ENCODE assay signal across 8 cellular contexts in genomic region chr6:110875548-110876169, GRCh38. TPM values are rescaled to one million over a fixed set of nuclear protein-coding genes. Genes with fewer than 3 reads are reported as not detected.
DNase-seq lines count a peak whose midpoint lies in the region; ATAC-seq and TF ChIP-seq lines count a peak whose summit lies in the region.

No MANE protein-coding gene starts in this region.

- ATAC-seq in GM19455 (IDR thresholded peaks at IDR 0.05; ENCODE audit: unreplicated experiment) (peak; percentile 25), WTC11 (peak; percentile 3)

- DNase-seq in ACHN: peak; percentile 33
- DNase-seq in KBM-7: peak; percentile 45
- DNase-seq in WTC11 (ENCODE audit: low spot score): peak; percentile 55
- peak in 1 of 2 donors; percentile 39 for DNase-seq in cardiac fibroblast (ENCODE audit: low read depth in 2 of 2)
- peak; percentile 54 for DNase-seq in kidney tubule cell (ENCODE audit: low spot score)
- peak; percentile 43 to 45 for DNase-seq in stimulated activated CD4-positive, alpha-beta T cell treated with anti-CD3 and anti-CD28 coated beads, Interleukin-15, amount 100 ng/mL, for 48 hours (ENCODE audit: low read depth in 2 of 2)
- DNase-seq in hippocampal formation (lab: John Stamatoyannopoulos, UW): no peak

- peak overlapping the region; percentile 92 to 94 for H3K4me3 ChIP-seq in cardiac fibroblast (replicated peaks in 1 of 2; ENCODE audit: low read depth in 2 of 2, low read length in 2 of 2)

- in situ Hi-C loops in ACHN (cut with HindIII; ENCODE audit: low pct_ligation_motif_present, low pct_unique_long_range_greater_than_20kb, low sequenced_read_pairs) (no loop called here), KBM-7 (cut with MboI; ENCODE audit: low pct_unique_long_range_greater_than_20kb, low sequenced_read_pairs) (loop anchor here (25.0 kb wide), 1 partner anchor 188 kb away; no protein-coding TSS in a partner anchor)

- H3K9me3 Mint-ChIP-seq in WTC11: no peaks in the 10 kb centered on the region

- H3K27ac Mint-ChIP-seq in WTC11: peak overlapping the region; percentile 90

- peaks cover 44% of the 10 kb centered on the region for H3K4me1 Mint-ChIP-seq in WTC11

- TF ChIP-seq CTCF in WTC11 (IDR thresholded peaks at IDR 0.05): no peak
- no peak for TF ChIP-seq CTCF in cardiac fibroblast (IDR thresholded peaks at IDR 0.05; ENCODE audit: low read depth, low read length)

- H3K27me3 Mint-ChIP-seq in WTC11 (ENCODE audit: low read depth): no peaks in the 10 kb centered on the region

- CTCF ChIA-PET in WTC11 (lab: Charles Lee): interaction anchor here (0.7 to 4.1 kb wide), 6 partner anchors 54 to 349 kb away, joined by 3 to 27 read pairs (median 6); partner anchors contain the start of gene CDK19

- peaks cover 5% of the 10 kb centered on the region; the same call in 1 of the 2 replicates for H3K36me3 Mint-ChIP-seq in WTC11

- POLR2A ChIA-PET in WTC11 (lab: Charles Lee): interaction anchor here (0.6 to 5.0 kb wide), 13 partner anchors 8 to 193 kb away, joined by 3 to 146 read pairs (median 3); partner anchors contain the start of genes CDK19 and GTF3C6

- peak overlapping the region; percentile 84 for H3K4me3 Mint-ChIP-seq in WTC11

TF ChIP-seq in WTC11, 78 proteins besides CTCF, POLR2A, EP300 and RAD21 (continues in another document):
- TF ChIP-seq, protein P1, sequence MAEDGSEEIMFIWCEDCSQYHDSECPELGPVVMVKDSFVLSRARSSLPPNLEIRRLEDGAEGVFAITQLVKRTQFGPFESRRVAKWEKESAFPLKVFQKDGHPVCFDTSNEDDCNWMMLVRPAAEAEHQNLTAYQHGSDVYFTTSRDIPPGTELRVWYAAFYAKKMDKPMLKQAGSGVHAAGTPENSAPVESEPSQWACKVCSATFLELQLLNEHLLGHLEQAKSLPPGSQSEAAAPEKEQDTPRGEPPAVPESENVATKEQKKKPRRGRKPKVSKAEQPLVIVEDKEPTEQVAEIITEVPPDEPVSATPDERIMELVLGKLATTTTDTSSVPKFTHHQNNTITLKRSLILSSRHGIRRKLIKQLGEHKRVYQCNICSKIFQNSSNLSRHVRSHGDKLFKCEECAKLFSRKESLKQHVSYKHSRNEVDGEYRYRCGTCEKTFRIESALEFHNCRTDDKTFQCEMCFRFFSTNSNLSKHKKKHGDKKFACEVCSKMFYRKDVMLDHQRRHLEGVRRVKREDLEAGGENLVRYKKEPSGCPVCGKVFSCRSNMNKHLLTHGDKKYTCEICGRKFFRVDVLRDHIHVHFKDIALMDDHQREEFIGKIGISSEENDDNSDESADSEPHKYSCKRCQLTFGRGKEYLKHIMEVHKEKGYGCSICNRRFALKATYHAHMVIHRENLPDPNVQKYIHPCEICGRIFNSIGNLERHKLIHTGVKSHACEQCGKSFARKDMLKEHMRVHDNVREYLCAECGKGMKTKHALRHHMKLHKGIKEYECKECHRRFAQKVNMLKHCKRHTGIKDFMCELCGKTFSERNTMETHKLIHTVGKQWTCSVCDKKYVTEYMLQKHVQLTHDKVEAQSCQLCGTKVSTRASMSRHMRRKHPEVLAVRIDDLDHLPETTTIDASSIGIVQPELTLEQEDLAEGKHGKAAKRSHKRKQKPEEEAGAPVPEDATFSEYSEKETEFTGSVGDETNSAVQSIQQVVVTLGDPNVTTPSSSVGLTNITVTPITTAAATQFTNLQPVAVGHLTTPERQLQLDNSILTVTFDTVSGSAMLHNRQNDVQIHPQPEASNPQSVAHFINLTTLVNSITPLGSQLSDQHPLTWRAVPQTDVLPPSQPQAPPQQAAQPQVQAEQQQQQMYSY (CRISPR knock-in tag; IDR thresholded peaks at IDR 0.05): no peak
- TF ChIP-seq KAT7 (CRISPR knock-in tag; IDR thresholded peaks at IDR 0.05; ENCODE audit: borderline replicate concordance): 0 out of 2 replicates have a peak, but pooled peaks have one; percentile 3
- 0 out of 2 replicates have a peak, but pooled peaks have one; percentile 62 for TF ChIP-seq E2F5 (CRISPR knock-in tag; IDR thresholded peaks at IDR 0.05)
- no peak for TF ChIP-seq GTF2I (CRISPR knock-in tag; conservative IDR thresholded peaks at IDR 0.05)
- no peak for TF ChIP-seq NR3C1 (CRISPR knock-in tag; conservative IDR thresholded peaks at IDR 0.05; ENCODE audit: low read depth)
- TF ChIP-seq, protein P2, sequence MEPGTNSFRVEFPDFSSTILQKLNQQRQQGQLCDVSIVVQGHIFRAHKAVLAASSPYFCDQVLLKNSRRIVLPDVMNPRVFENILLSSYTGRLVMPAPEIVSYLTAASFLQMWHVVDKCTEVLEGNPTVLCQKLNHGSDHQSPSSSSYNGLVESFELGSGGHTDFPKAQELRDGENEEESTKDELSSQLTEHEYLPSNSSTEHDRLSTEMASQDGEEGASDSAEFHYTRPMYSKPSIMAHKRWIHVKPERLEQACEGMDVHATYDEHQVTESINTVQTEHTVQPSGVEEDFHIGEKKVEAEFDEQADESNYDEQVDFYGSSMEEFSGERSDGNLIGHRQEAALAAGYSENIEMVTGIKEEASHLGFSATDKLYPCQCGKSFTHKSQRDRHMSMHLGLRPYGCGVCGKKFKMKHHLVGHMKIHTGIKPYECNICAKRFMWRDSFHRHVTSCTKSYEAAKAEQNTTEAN (CRISPR knock-in tag; IDR thresholded peaks at IDR 0.05): 0 out of 2 replicates have a peak, but pooled peaks have one; percentile 42
- TF ChIP-seq, protein P3, sequence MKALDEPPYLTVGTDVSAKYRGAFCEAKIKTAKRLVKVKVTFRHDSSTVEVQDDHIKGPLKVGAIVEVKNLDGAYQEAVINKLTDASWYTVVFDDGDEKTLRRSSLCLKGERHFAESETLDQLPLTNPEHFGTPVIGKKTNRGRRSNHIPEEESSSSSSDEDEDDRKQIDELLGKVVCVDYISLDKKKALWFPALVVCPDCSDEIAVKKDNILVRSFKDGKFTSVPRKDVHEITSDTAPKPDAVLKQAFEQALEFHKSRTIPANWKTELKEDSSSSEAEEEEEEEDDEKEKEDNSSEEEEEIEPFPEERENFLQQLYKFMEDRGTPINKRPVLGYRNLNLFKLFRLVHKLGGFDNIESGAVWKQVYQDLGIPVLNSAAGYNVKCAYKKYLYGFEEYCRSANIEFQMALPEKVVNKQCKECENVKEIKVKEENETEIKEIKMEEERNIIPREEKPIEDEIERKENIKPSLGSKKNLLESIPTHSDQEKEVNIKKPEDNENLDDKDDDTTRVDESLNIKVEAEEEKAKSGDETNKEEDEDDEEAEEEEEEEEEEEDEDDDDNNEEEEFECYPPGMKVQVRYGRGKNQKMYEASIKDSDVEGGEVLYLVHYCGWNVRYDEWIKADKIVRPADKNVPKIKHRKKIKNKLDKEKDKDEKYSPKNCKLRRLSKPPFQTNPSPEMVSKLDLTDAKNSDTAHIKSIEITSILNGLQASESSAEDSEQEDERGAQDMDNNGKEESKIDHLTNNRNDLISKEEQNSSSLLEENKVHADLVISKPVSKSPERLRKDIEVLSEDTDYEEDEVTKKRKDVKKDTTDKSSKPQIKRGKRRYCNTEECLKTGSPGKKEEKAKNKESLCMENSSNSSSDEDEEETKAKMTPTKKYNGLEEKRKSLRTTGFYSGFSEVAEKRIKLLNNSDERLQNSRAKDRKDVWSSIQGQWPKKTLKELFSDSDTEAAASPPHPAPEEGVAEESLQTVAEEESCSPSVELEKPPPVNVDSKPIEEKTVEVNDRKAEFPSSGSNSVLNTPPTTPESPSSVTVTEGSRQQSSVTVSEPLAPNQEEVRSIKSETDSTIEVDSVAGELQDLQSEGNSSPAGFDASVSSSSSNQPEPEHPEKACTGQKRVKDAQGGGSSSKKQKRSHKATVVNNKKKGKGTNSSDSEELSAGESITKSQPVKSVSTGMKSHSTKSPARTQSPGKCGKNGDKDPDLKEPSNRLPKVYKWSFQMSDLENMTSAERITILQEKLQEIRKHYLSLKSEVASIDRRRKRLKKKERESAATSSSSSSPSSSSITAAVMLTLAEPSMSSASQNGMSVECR (CRISPR knock-in tag; IDR thresholded peaks at IDR 0.05; ENCODE audit: borderline replicate concordance): peak; percentile 9; the same call in 1 of the 2 replicates
- TF ChIP-seq, protein P4, sequence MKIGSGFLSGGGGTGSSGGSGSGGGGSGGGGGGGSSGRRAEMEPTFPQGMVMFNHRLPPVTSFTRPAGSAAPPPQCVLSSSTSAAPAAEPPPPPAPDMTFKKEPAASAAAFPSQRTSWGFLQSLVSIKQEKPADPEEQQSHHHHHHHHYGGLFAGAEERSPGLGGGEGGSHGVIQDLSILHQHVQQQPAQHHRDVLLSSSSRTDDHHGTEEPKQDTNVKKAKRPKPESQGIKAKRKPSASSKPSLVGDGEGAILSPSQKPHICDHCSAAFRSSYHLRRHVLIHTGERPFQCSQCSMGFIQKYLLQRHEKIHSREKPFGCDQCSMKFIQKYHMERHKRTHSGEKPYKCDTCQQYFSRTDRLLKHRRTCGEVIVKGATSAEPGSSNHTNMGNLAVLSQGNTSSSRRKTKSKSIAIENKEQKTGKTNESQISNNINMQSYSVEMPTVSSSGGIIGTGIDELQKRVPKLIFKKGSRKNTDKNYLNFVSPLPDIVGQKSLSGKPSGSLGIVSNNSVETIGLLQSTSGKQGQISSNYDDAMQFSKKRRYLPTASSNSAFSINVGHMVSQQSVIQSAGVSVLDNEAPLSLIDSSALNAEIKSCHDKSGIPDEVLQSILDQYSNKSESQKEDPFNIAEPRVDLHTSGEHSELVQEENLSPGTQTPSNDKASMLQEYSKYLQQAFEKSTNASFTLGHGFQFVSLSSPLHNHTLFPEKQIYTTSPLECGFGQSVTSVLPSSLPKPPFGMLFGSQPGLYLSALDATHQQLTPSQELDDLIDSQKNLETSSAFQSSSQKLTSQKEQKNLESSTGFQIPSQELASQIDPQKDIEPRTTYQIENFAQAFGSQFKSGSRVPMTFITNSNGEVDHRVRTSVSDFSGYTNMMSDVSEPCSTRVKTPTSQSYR (CRISPR knock-in tag; IDR thresholded peaks at IDR 0.05): 0 out of 2 replicates have a peak, but pooled peaks have one; percentile 25
- TF ChIP-seq TEAD4 (CRISPR knock-in tag; IDR thresholded peaks at IDR 0.05): 0 out of 2 replicates have a peak, but pooled peaks have one; percentile 26

RNA-seq across cellular contexts. Expression of gene AMD1, which starts 1.1 kb away (rescaled TPM):
- 90.2 to 122 TPM (median 90.7 TPM) in 3 replicates for total RNA-seq in WTC11 (2021)

Comparison
In these comparisons a context has a peak if more than half of its experiments do, and no peak if none do; other contexts are left out.
1. DNase-seq: peak in ACHN (single experiment), KBM-7 (single experiment), WTC11 (single experiment), kidney tubule cell (single experiment) and stimulated activated CD4-positive, alpha-beta T cell treated with anti-CD3 and anti-CD28 coated beads, Interleukin-15, amount 100 ng/mL, for 48 hours (2 of 2); none in hippocampal formation (0 of 2).